Comparison of ENCODE assay signal across 2 cellular contexts in genomic region chr9:136538599-136539426, GRCh38.
TF ChIP-seq lines count a peak whose summit lies in the region.

No MANE protein-coding gene starts in this region.

TF ChIP-seq in K562, 482 proteins besides CTCF, POLR2A, EP300 and RAD21:
- TF ChIP-seq AFF1 (IDR thresholded peaks at IDR 0.05; ENCODE audit: low read depth in 1 of 2, partially characterized antibody in 2 of 2) (peak in 1 of 2 experiments; percentile 93), SRF (CRISPR knock-in tag; IDR thresholded peaks at IDR 0.05) (no peak)
TF ChIP-seq in K562: peak in this region for 1.

TF ChIP-seq in SK-N-SH, 30 proteins besides CTCF, POLR2A, EP300 and RAD21 (continued from another document):
- TF ChIP-seq YY1 (IDR thresholded peaks at IDR 0.05; ENCODE audit: low read depth) (no peak), FOXJ3 (CRISPR knock-in tag; IDR thresholded peaks at IDR 0.05) (no peak), GATA2 (CRISPR knock-in tag; IDR thresholded peaks at IDR 0.05) (no peak), FOXM1 (IDR thresholded peaks at IDR 0.05; ENCODE audit: low read depth) (no peak), MXI1 (IDR thresholded peaks at IDR 0.05; ENCODE audit: low read depth, low read length) (no peak), TEAD4 (IDR thresholded peaks at IDR 0.05; ENCODE audit: borderline replicate concordance, insufficient read depth) (no peak), SIN3A (IDR thresholded peaks at IDR 0.05; ENCODE audit: borderline replicate concordance, low read depth, low read length) (no peak)
